ENCODE assay signal across 18 cellular contexts in the genomic region with DNA sequence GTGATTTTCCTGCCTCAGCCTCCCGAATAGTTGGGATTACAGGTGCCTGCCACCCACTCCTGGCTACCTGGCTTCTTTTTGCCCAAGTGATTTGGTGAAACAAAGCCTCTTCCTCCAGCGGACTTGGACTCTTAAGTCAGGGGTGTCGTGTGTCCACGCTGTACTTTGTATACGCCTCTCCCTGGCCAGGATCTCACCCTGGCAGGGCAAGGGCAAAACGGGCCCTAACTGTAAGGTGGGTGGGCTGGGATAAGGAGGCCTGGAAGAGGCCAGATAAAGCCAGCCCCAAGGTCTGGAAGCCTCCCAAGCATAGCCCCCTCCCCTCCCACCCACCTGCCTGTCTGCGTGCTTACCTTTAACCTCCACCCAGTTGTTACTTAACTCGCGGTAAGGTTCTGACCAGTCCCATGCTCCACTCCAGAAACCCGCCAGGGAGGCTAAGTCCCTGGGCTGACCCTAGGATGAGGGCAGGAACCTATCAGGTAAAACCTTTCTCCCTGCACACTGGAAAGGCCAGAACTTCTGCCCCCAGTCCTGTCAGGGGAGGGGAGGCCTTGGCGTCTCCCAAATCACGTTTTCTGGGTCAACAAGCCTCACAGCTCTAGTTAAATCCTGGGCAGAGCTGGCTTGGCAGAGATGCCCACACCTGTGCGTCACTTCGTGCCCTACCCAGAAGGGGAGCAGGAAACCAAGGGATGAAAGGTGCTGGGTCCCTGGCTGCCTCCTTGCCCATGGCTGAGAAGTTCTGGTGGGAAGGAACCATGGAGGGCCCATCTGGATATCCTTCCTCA. TPM values are rescaled to one million over a fixed set of nuclear protein-coding genes. Genes with fewer than 3 reads are reported as not detected.
DNase-seq lines count a peak whose midpoint lies in the region; ATAC-seq and TF ChIP-seq lines count a peak whose summit lies in the region.
"Had no signal": no experiment of that assay in that cellular context is flagged by ENCODE, and none has a peak within 500 bp of the region (broad histone marks: within the 10 kb centered on the region; RNA-seq: fewer than 3 reads in every experiment).

No MANE protein-coding gene starts in this region.

- H2BK120ac ChIP-seq in mesenchymal stem cell (ENCODE audit: low read depth, low read length): no peak overlapping the region

- POLR2A ChIA-PET in activated CD4-positive, alpha-beta memory T cell treated with anti-CD3 and anti-CD28 coated beads for 36 hours (lab: Charles Lee): no interaction called here
- POLR2A ChIA-PET in activated CD4-positive, alpha-beta memory T cell treated with anti-CD3 and anti-CD28 coated beads, Interleukin-2, amount 10 ng/mL, durations not matched to agents 7 days and 5 days (lab: Charles Lee): interaction anchor here (1.3 to 4.9 kb wide), 2 partner anchors 7 to 14 kb away, joined by 3 to 44 read pairs; a partner anchor contains a TSS

- H3K4me1 Mint-ChIP-seq in activated CD4-positive, alpha-beta memory T cell treated with anti-CD3 and anti-CD28 coated beads for 36 hours (ENCODE audit: low read depth): peaks cover 34% of the 10 kb centered on the region
- H3K4me1 Mint-ChIP-seq in activated CD4-positive, alpha-beta memory T cell treated with anti-CD3 and anti-CD28 coated beads, Interleukin-2, amount 10 ng/mL, durations not matched to agents 7 days and 5 days: peaks cover 40% of the 10 kb centered on the region

- H2BK15ac ChIP-seq in mesenchymal stem cell (ENCODE audit: low read depth, poor library complexity, severe bottlenecking): no peak overlapping the region

- H3K23ac ChIP-seq in mesenchymal stem cell (ENCODE audit: low read length in 2 of 2): no peak overlapping the region

- no peak overlapping the region for H2BK12ac ChIP-seq in mesenchymal stem cell (ENCODE audit: low read length in 2 of 2)

- H3K36me3 ChIP-seq in adrenal gland (replicated peaks in 1 of 2) (peaks cover 0 to 39% of the 10 kb centered on the region in 2 donors), mesenchymal stem cell (ENCODE audit: control insufficient read depth in 1 of 2, insufficient read depth in 2 of 2, low read depth in 1 of 2, low read length in 2 of 2) (peaks cover 48 to 53% of the 10 kb centered on the region in 2 experiments), uterus (no peaks in the 10 kb centered on the region), osteoblast (ENCODE audit: insufficient read depth, low read length) (peaks cover 35% of the 10 kb centered on the region)

- H2AFZ ChIP-seq in mesenchymal stem cell (ENCODE audit: low read depth, low read length): no peak overlapping the region
- no peak overlapping the region for H2AFZ ChIP-seq in osteoblast (ENCODE audit: low read length)

- H3K27me3 Mint-ChIP-seq in activated CD4-positive, alpha-beta memory T cell treated with anti-CD3 and anti-CD28 coated beads for 36 hours: no peaks in the 10 kb centered on the region
- no peaks in the 10 kb centered on the region for H3K27me3 Mint-ChIP-seq in activated CD4-positive, alpha-beta memory T cell treated with anti-CD3 and anti-CD28 coated beads, Interleukin-2, amount 10 ng/mL, durations not matched to agents 7 days and 5 days
- H3K27me3 Mint-ChIP-seq: activated B cell treated with CpG ODN at 0.5 μM for 24 hours; activated naive CD8-positive, alpha-beta T cell treated with anti-CD3 and anti-CD28 coated beads, Interleukin-2, amount 10 ng/mL, durations not matched to agents 7 days and 5 days had no signal

- no peak overlapping the region for H3K4ac ChIP-seq in mesenchymal stem cell (ENCODE audit: low read depth in 1 of 2, low read length in 2 of 2)

- peaks cover 22% of the 10 kb centered on the region for H3K36me3 Mint-ChIP-seq in activated CD4-positive, alpha-beta memory T cell treated with anti-CD3 and anti-CD28 coated beads for 36 hours
- peaks cover 42% of the 10 kb centered on the region for H3K36me3 Mint-ChIP-seq in activated CD4-positive, alpha-beta memory T cell treated with anti-CD3 and anti-CD28 coated beads, Interleukin-2, amount 10 ng/mL, durations not matched to agents 7 days and 5 days (ENCODE audit: low read depth)

- H4K8ac ChIP-seq in mesenchymal stem cell (ENCODE audit: low read length): peak overlapping the region; percentile 0

- no peak overlapping the region for H3K14ac ChIP-seq in mesenchymal stem cell (ENCODE audit: low read length in 2 of 2)

- 58 to 71% (median 62%) methylated on average over 6 to 14 of the region's 14 CpGs for WGBS in adrenal gland, 4 donors
- WGBS in mesenchymal stem cell: 89% methylated on average over 14 of the region's 14 CpGs

- no peak overlapping the region for H3K18ac ChIP-seq in mesenchymal stem cell (ENCODE audit: low read depth in 1 of 2, low read length in 2 of 2)

- peak overlapping the region; percentile 52 for H3K9ac ChIP-seq in mesenchymal stem cell (ENCODE audit: low read length)

- DNase-seq in activated CD4-positive, alpha-beta memory T cell treated with anti-CD3 and anti-CD28 coated beads for 36 hours: no peak
- DNase-seq in activated CD4-positive, alpha-beta memory T cell treated with anti-CD3 and anti-CD28 coated beads, Interleukin-2, amount 10 ng/mL, durations not matched to agents 7 days and 5 days: no peak
- peak in 4 of 7 donors; percentile 33 to 73 (median 52) for DNase-seq in adrenal gland
- no peak for DNase-seq in mesenchymal stem cell
- DNase-seq in uterus: no peak
- no peak for DNase-seq in effector CD4-positive, alpha-beta T cell
- DNase-seq in osteoblast (ENCODE audit: insufficient read length, low spot score, missing footprints): no peak
- DNase-seq: activated B cell treated with CpG ODN at 0.5 μM for 24 hours; activated CD8-positive, alpha-beta memory T cell treated with anti-CD3 and anti-CD28 coated beads, Interleukin-2, amount 50 U/mL, for 48 hours; activated naive CD8-positive, alpha-beta T cell treated with anti-CD3 and anti-CD28 coated beads, Interleukin-2, amount 10 ng/mL, durations not matched to agents 7 days and 5 days; Calu3; head of caudate nucleus; islet precursor cell; sigmoid colon; stimulated activated naive CD4-positive, alpha-beta T cell had no signal

- H2AK5ac ChIP-seq in mesenchymal stem cell (ENCODE audit: low read length, severe bottlenecking): no peak overlapping the region

- H4K91ac ChIP-seq in mesenchymal stem cell (ENCODE audit: low read length): no peak overlapping the region

- H3K9me3 Mint-ChIP-seq in activated CD4-positive, alpha-beta memory T cell treated with anti-CD3 and anti-CD28 coated beads for 36 hours: no peaks in the 10 kb centered on the region
- H3K9me3 Mint-ChIP-seq in activated CD4-positive, alpha-beta memory T cell treated with anti-CD3 and anti-CD28 coated beads, Interleukin-2, amount 10 ng/mL, durations not matched to agents 7 days and 5 days: no peaks in the 10 kb centered on the region
- H3K9me3 Mint-ChIP-seq: activated B cell treated with CpG ODN at 0.5 μM for 24 hours; activated naive CD8-positive, alpha-beta T cell treated with anti-CD3 and anti-CD28 coated beads, Interleukin-2, amount 10 ng/mL, durations not matched to agents 7 days and 5 days had no signal

- TF ChIP-seq CTCF in adrenal gland (IDR thresholded peaks at IDR 0.05): no peak
- no peak for TF ChIP-seq CTCF in uterus (IDR thresholded peaks at IDR 0.05)
- no peak for TF ChIP-seq CTCF in osteoblast (IDR thresholded peaks at IDR 0.05; ENCODE audit: extremely low read depth, low read depth, low read length)

- peaks cover 27% of the 10 kb centered on the region for H4K20me1 ChIP-seq in osteoblast (ENCODE audit: insufficient read depth, low read length)

- H3K79me1 ChIP-seq in mesenchymal stem cell (replicated peaks; ENCODE audit: low read length, poor library complexity, severe bottlenecking): peaks cover 22% of the 10 kb centered on the region

- TF ChIP-seq POLR2A in adrenal gland (IDR thresholded peaks at IDR 0.05) (no peak), uterus (IDR thresholded peaks at IDR 0.05) (no peak)

- peak overlapping the region; percentile 5 for H3K27ac Mint-ChIP-seq in activated CD4-positive, alpha-beta memory T cell treated with anti-CD3 and anti-CD28 coated beads for 36 hours
- H3K27ac Mint-ChIP-seq in activated CD4-positive, alpha-beta memory T cell treated with anti-CD3 and anti-CD28 coated beads, Interleukin-2, amount 10 ng/mL, durations not matched to agents 7 days and 5 days: no peak overlapping the region

- H2BK5ac ChIP-seq in mesenchymal stem cell (ENCODE audit: low read depth, low read length, poor library complexity, severe bottlenecking): no peak overlapping the region

- CTCF ChIA-PET in activated CD4-positive, alpha-beta memory T cell treated with anti-CD3 and anti-CD28 coated beads for 36 hours (lab: Charles Lee): interaction anchor here (0.5 kb wide), 1 partner anchor 12 kb away, joined by 4 read pairs; no protein-coding TSS in a partner anchor
- CTCF ChIA-PET in activated CD4-positive, alpha-beta memory T cell treated with anti-CD3 and anti-CD28 coated beads, Interleukin-2, amount 10 ng/mL, durations not matched to agents 7 days and 5 days (lab: Charles Lee): interaction anchor here (1.3 to 1.7 kb wide), 2 partner anchors 59 kb away, joined by 3 to 6 read pairs; a partner anchor contains a TSS

- intact Hi-C loops in activated CD4-positive, alpha-beta memory T cell treated with anti-CD3 and anti-CD28 coated beads for 36 hours (cut with micrococcal nuclease): no loop called here
- intact Hi-C loops in adrenal gland (cut with DNase I) (no loop called here), uterus (cut with DNase I; ENCODE audit: low total_unique reads) (no loop called here)

- H3K27me3 ChIP-seq in adrenal gland: no peaks in the 10 kb centered on the region
- no peaks in the 10 kb centered on the region for H3K27me3 ChIP-seq in mesenchymal stem cell (ENCODE audit: control insufficient read depth in 1 of 2, insufficient read depth in 1 of 2, low read length in 2 of 2)
- no peaks in the 10 kb centered on the region for H3K27me3 ChIP-seq in uterus
- H3K27me3 ChIP-seq in osteoblast (ENCODE audit: insufficient read depth, low read length): no peaks in the 10 kb centered on the region
- H3K27me3 ChIP-seq: sigmoid colon had no signal

- H3K4me3 Mint-ChIP-seq in activated CD4-positive, alpha-beta memory T cell treated with anti-CD3 and anti-CD28 coated beads for 36 hours: no peak overlapping the region
- no peak overlapping the region for H3K4me3 Mint-ChIP-seq in activated CD4-positive, alpha-beta memory T cell treated with anti-CD3 and anti-CD28 coated beads, Interleukin-2, amount 10 ng/mL, durations not matched to agents 7 days and 5 days
- H3K4me3 Mint-ChIP-seq: activated B cell treated with CpG ODN at 0.5 μM for 24 hours; activated naive CD8-positive, alpha-beta T cell treated with anti-CD3 and anti-CD28 coated beads, Interleukin-2, amount 10 ng/mL, durations not matched to agents 7 days and 5 days had no signal

- peaks cover 18% of the 10 kb centered on the region for H3K79me2 ChIP-seq in osteoblast (ENCODE audit: insufficient read depth, low read length)

- H3K9me3 ChIP-seq in adrenal gland (replicated peaks in 1 of 3) (no peaks in the 10 kb centered on the region), mesenchymal stem cell (ENCODE audit: control insufficient read depth, low read length) (no peaks in the 10 kb centered on the region), uterus (no peaks in the 10 kb centered on the region), osteoblast (ENCODE audit: low read depth, low read length) (no peaks in the 10 kb centered on the region)
- H3K9me3 ChIP-seq: sigmoid colon had no signal

- ATAC-seq in HG03469 (IDR thresholded peaks at IDR 0.05; ENCODE audit: unreplicated experiment): no peak

- peak overlapping the region in 3 of 5 donors; percentile 1 to 96 (median 79) for H3K27ac ChIP-seq in adrenal gland
- H3K27ac ChIP-seq in mesenchymal stem cell (ENCODE audit: low read length, poor library complexity, severe bottlenecking): no peak overlapping the region
- peak overlapping the region; percentile 28 to 38 for H3K27ac ChIP-seq in uterus
- no peak overlapping the region for H3K27ac ChIP-seq in osteoblast (ENCODE audit: low read depth, low read length)

- H3K4me1 ChIP-seq in adrenal gland (replicated peaks in 1 of 2): peaks cover 29 to 64% of the 10 kb centered on the region in 2 donors
- H3K4me1 ChIP-seq in mesenchymal stem cell (ENCODE audit: control insufficient read depth, insufficient read depth, low read depth, low read length): peaks cover 21% of the 10 kb centered on the region
- peaks cover 0 to 3% of the 10 kb centered on the region in 2 donors for H3K4me1 ChIP-seq in uterus
- H3K4me1 ChIP-seq in osteoblast (ENCODE audit: insufficient read depth, low read length): peaks cover 16% of the 10 kb centered on the region

- H3K4me3 ChIP-seq in adrenal gland (no peak overlapping the region), mesenchymal stem cell (ENCODE audit: insufficient read depth in 1 of 2, low read depth in 1 of 2, low read length in 2 of 2) (no peak overlapping the region), uterus (no peak overlapping the region), osteoblast (ENCODE audit: insufficient read depth, low read length) (no peak overlapping the region)
- H3K4me3 ChIP-seq: sigmoid colon had no signal

- H3K4me2 ChIP-seq in mesenchymal stem cell (ENCODE audit: low read length, poor library complexity, severe bottlenecking) (no peak overlapping the region), osteoblast (ENCODE audit: insufficient read depth, low read length) (no peak overlapping the region)

RNA-seq across cellular contexts. Expression of a gene that starts 8.4 kb away (rescaled TPM):
- 10 to 100 TPM; 99.4 to 99.6 TPM for total RNA-seq in activated CD4-positive, alpha-beta memory T cell treated with anti-CD3 and anti-CD28 coated beads for 36 hours
- 100 to 1,000 TPM; 112 to 115 TPM for total RNA-seq in activated CD4-positive, alpha-beta memory T cell treated with anti-CD3 and anti-CD28 coated beads, Interleukin-2, amount 10 ng/mL, durations not matched to agents 7 days and 5 days
- 100 to 1,000 TPM in 6 of 8 donors, 10 to 100 TPM in 2; 81.8 to 238 (median 117) TPM for total RNA-seq in adrenal gland
- polyA plus RNA-seq in adrenal gland: 100 to 1,000 TPM in 2 of 3 donors, 10 to 100 TPM in 1; 64.0 to 202 (median 166) TPM
- polyA plus RNA-seq in mesenchymal stem cell (2013, experiment 1 of 2): 44.3 TPM
- polyA plus RNA-seq in mesenchymal stem cell (2013, experiment 2 of 2): 43.0 TPM
- 100 to 1,000 TPM in 1 of 4 donors, 10 to 100 TPM in 3; 30.0 to 175 (median 77.4) TPM for total RNA-seq in uterus
- 54.8 and 56.1 TPM in 2 replicates for total RNA-seq in osteoblast

RNA-seq across cellular contexts. Expression of a gene that starts 8.5 kb away (rescaled TPM):
- total RNA-seq in activated CD4-positive, alpha-beta memory T cell treated with anti-CD3 and anti-CD28 coated beads for 36 hours: 10 to 100 TPM; 80.0 to 83.9 TPM
- total RNA-seq in activated CD4-positive, alpha-beta memory T cell treated with anti-CD3 and anti-CD28 coated beads, Interleukin-2, amount 10 ng/mL, durations not matched to agents 7 days and 5 days: 10 to 100 TPM; 65.6 to 65.8 TPM
- total RNA-seq in adrenal gland: 100 to 1,000 TPM in 5 of 8 donors, 10 to 100 TPM in 3; 58.7 to 359 (median 120) TPM
- polyA plus RNA-seq in adrenal gland: 100 to 1,000 TPM in 2 of 3 donors, 10 to 100 TPM in 1; 59.6 to 176 (median 144) TPM
- 31.6 TPM for polyA plus RNA-seq in mesenchymal stem cell (2013, experiment 1 of 2)
- 30.7 TPM for polyA plus RNA-seq in mesenchymal stem cell (2013, experiment 2 of 2)
- total RNA-seq in uterus: 100 to 1,000 TPM in 1 of 4 donors, 10 to 100 TPM in 3; 11.5 to 128 (median 46.6) TPM
- 87.5 and 98.1 TPM in 2 replicates for total RNA-seq in osteoblast

RNA-seq across cellular contexts. Expression of a gene that starts 15.7 kb away (rescaled TPM):
- total RNA-seq in activated CD4-positive, alpha-beta memory T cell treated with anti-CD3 and anti-CD28 coated beads for 36 hours: 10 to 100 TPM; 34.5 to 35.3 TPM
- total RNA-seq in activated CD4-positive, alpha-beta memory T cell treated with anti-CD3 and anti-CD28 coated beads, Interleukin-2, amount 10 ng/mL, durations not matched to agents 7 days and 5 days: 10 to 100 TPM; 80.8 to 81.9 TPM
- 10 to 100 TPM in 4 of 8 donors, 1 to 10 TPM in 4; 4.4 to 14.2 (median 10.3) TPM for total RNA-seq in adrenal gland
- 10 to 100 TPM in 2 of 3 donors, 1 to 10 TPM in 1; 2.1 to 27.1 (median 19.1) TPM for polyA plus RNA-seq in adrenal gland
- 0.57 TPM for polyA plus RNA-seq in mesenchymal stem cell (2013, experiment 1 of 2)
- polyA plus RNA-seq in mesenchymal stem cell (2013, experiment 2 of 2): 0.58 TPM
- 10 to 100 TPM in 3 of 4 donors, 1 to 10 TPM in 1; 3.6 to 38.1 (median 19.8) TPM for total RNA-seq in uterus
- 0.29 and 0.36 TPM in 2 replicates for total RNA-seq in osteoblast
- total RNA-seq: A673, Calu3, HT1080 had no signal

RNA-seq across cellular contexts. Expression of a gene that starts 59.1 kb away (rescaled TPM):
- 10 to 100 TPM; 12.7 to 16.2 TPM for total RNA-seq in activated CD4-positive, alpha-beta memory T cell treated with anti-CD3 and anti-CD28 coated beads for 36 hours
- total RNA-seq in activated CD4-positive, alpha-beta memory T cell treated with anti-CD3 and anti-CD28 coated beads, Interleukin-2, amount 10 ng/mL, durations not matched to agents 7 days and 5 days: 10 to 100 TPM; 20.6 to 23.3 TPM
- total RNA-seq in adrenal gland: 10 to 100 TPM; 10.8 to 30.6 (median 18.5) TPM
- polyA plus RNA-seq in adrenal gland: 10 to 100 TPM in 2 of 3 donors, 1 to 10 TPM in 1; 4.3 to 16.9 (median 14.6) TPM
- 16.9 TPM for polyA plus RNA-seq in mesenchymal stem cell (2013, experiment 1 of 2)
- 16.5 TPM for polyA plus RNA-seq in mesenchymal stem cell (2013, experiment 2 of 2)
- 10 to 100 TPM in 2 of 4 donors, 1 to 10 TPM in 2; 2.0 to 73.8 (median 7.0) TPM for total RNA-seq in uterus
- 3.8 and 4.7 TPM in 2 replicates for total RNA-seq in osteoblast

Comparison
In these comparisons a context has a peak if more than half of its experiments do, and no peak if none do; other contexts are left out.
1. DNase-seq: peak in adrenal gland (4 of 7); none in activated CD4-positive, alpha-beta memory T cell treated with anti-CD3 and anti-CD28 coated beads for 36 hours (single experiment), activated CD4-positive, alpha-beta memory T cell treated with anti-CD3 and anti-CD28 coated beads, Interleukin-2, amount 10 ng/mL, durations not matched to agents 7 days and 5 days (single experiment), mesenchymal stem cell (single experiment), uterus (0 of 2), effector CD4-positive, alpha-beta T cell (single experiment) and osteoblast (single experiment).
2. H3K27ac ChIP-seq: peak in adrenal gland (3 of 5) and uterus (2 of 2); none in mesenchymal stem cell (single experiment) and osteoblast (single experiment).